24 cellular contexts compared by ENCODE assay signal in the genomic region with DNA sequence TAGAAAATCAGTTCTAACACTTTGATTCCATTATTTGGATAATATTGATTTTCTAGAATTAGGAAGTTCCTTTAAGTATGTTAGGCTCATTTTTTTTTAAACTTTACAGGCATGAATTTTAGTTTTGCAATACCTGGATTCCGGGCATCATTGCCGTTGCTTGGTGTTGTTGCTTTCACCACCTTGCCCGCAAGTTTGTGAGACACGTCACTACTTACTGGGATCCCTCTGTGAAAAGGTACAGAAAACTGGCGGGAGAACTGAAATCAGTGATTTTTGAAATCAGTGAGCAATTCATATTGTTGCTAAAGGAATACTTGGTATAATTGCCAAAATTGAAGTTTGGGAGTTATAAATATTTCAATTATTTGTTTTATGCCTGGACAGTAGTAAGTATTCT.
"Had no signal": no experiment of that assay in that cellular context is flagged by ENCODE, and none has a peak within 500 bp of the region (broad histone marks: within the 10 kb centered on the region; RNA-seq: fewer than 3 reads in every experiment).

No MANE protein-coding gene starts in this region.

- H3K36me3 ChIP-seq: neural progenitor cell, ovary, right lobe of liver, sigmoid colon, stomach, thoracic aorta, thyroid gland, tibial nerve, upper lobe of right lung, uterus had no signal

- DNase-seq: naive thymus-derived CD4-positive, alpha-beta T cell; natural killer cell; occipital lobe; ovary; posterior cingulate gyrus; psoas muscle; right lobe of liver; sigmoid colon; small intestine; stimulated activated CD4-positive, alpha-beta T cell treated with anti-CD3 and anti-CD28 coated beads, Interleukin-15, amount 100 ng/mL, for 24 hours; stimulated activated CD4-positive, alpha-beta T cell treated with anti-CD3 and anti-CD28 coated beads, Interleukin-2, amount 100 ng/mL, for 24 hours; stimulated activated CD4-positive, alpha-beta T cell treated with anti-CD3 and anti-CD28 coated beads, Interleukin-2, amount 100 ng/mL, for 48 hours; stimulated activated CD4-positive, alpha-beta T cell treated with anti-CD3 and anti-CD28 coated beads, Interleukin-4, amount 100 ng/mL, for 24 hours; stimulated activated naive B cell treated with anti-CD40 and anti-IgM and Interleukin-4, amounts not matched to agents 10 μg/mL and 1 μg/mL and 100 μg/mL, for 72 hours; stimulated activated naive CD4-positive, alpha-beta T cell treated with Interleukin-2 at 50 U/mL for 16 hours; stomach; thyroid gland; upper lobe of right lung; uterus had no signal

- H3K79me2 ChIP-seq: parathyroid adenoma had no signal

- H3K27ac ChIP-seq: neural progenitor cell, ovary, parathyroid adenoma, psoas muscle, right lobe of liver, sigmoid colon, stomach, thoracic aorta, thyroid gland, tibial nerve, upper lobe of right lung, uterus had no signal

- H3K4me3 ChIP-seq: neural progenitor cell, ovary, psoas muscle, right lobe of liver, sigmoid colon, stomach, thoracic aorta, thyroid gland, tibial nerve, upper lobe of right lung, uterus had no signal

- H3K4me2 ChIP-seq: neural progenitor cell had no signal

- H3K27me3 ChIP-seq: neural progenitor cell, ovary, right lobe of liver, sigmoid colon, stomach, thyroid gland, tibial nerve, upper lobe of right lung, uterus had no signal

- H3K4me1 ChIP-seq: parathyroid adenoma, psoas muscle, right lobe of liver, sigmoid colon, stomach, thyroid gland, tibial nerve, upper lobe of right lung, uterus had no signal

- H2AFZ ChIP-seq: neural progenitor cell, parathyroid adenoma had no signal

- ATAC-seq: naive thymus-derived CD4-positive, alpha-beta T cell; natural killer cell; psoas muscle; right lobe of liver; stimulated activated effector memory CD8-positive, alpha-beta T cell treated with anti-CD3 and anti-CD28 coated beads, Interleukin-12 subunit alpha, Interleukin-12 subunit beta, amount 100 ng/mL, for 72 hours; stimulated activated naive B cell treated with anti-CD40 and anti-IgM and Interleukin-4, amounts not matched to agents 10 μg/mL and 1 μg/mL and 100 μg/mL, for 72 hours; upper lobe of right lung had no signal

- H3K9me3 ChIP-seq: ovary, psoas muscle, right lobe of liver, sigmoid colon, stomach, thoracic aorta, thyroid gland, tibial nerve, upper lobe of right lung, uterus had no signal
